Comparison of ENCODE assay signal across 7 cellular contexts in the genomic region with DNA sequence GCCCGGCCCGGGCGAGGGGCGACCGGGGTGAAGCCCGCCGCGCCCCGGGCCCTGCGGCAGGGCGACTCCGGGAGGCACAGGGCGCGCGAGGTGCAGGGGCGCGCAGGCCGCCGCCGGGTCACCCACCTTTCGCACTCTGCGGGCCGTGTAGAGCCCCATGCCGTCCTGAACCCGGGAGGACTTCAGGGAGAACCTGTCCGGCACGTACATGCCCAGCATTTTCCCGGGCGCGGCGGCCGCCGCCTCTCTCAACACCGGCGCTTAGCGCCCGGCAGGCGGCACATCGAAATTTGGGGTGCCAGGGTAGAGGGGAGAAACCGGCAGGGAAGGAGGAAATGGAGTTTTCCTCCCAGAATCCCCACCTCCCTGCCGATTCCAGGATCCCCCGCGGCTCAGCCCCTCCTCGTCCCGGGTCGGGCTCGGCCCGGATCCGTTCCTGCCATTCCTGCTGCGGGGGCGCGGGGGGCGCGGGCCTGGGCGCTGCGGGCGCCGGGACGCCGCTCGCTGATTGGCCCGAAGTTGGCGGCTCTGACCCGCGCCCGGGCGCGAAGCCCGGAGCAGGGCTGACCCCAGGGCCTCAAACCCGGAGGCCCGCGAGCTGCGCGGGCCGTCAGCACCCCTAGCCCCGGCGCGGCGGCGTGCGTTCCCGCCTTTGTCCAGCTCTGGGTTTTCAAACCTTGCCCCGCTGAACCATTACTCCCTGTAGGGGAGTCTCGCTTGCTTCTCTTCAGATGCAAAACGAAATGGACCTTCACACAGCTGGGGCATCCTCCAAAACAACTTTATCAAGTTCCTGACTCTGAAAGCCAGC. TPM values are rescaled to one million over a fixed set of nuclear protein-coding genes. Genes with fewer than 3 reads are reported as not detected.
DNase-seq lines count a peak whose midpoint lies in the region; ATAC-seq and TF ChIP-seq lines count a peak whose summit lies in the region.

A gene (minus strand): TSS at position 337 of the 811 bp plus-strand sequence. CDS start 118 bp downstream, at position 219.

- peak; percentile 38 for DNase-seq in GM20000 (ENCODE audit: low spot score)
- peak in 1 of 2 experiments; percentile 5 for DNase-seq in PC-9
- peak; percentile 78 for DNase-seq in Right ventricle myocardium superior
- no peak for DNase-seq in vagina (ENCODE audit: extremely low spot score in 2 of 2)

- no TSS peak for BruUV-seq in PC-9 (replicated peaks; lab: Mats Ljungman, UMichigan)

- H3K27me3 ChIP-seq in PC-9 (ENCODE audit: insufficient read depth, low read depth): no peaks in the 10 kb centered on the region
- peaks cover 61% of the 10 kb centered on the region for H3K27me3 ChIP-seq in neutrophil
- H3K27me3 ChIP-seq in vagina: no peaks in the 10 kb centered on the region

- H3K79me2 ChIP-seq in PC-9 (ENCODE audit: low read depth): no peaks in the 10 kb centered on the region

- intact Hi-C loops in PC-9 (cut with micrococcal nuclease; ENCODE audit: unreplicated experiment): no loop called here
- intact Hi-C loops in Right ventricle myocardium superior (cut with DNase I): loop anchor here (5.0 to 10.0 kb wide), 2 partner anchors 152 to 205 kb away; a partner anchor contains a TSS
- intact Hi-C loops in vagina (cut with DNase I): no loop called here

- H3K36me3 ChIP-seq in PC-9 (ENCODE audit: low read depth) (no peaks in the 10 kb centered on the region), neutrophil (no peaks in the 10 kb centered on the region), vagina (no peaks in the 10 kb centered on the region)

- H3K27ac ChIP-seq in PC-9: no peak within 1 kb of the TSS
- H3K27ac ChIP-seq in adipose tissue (ENCODE audit: low read depth, low read length): peak within 1 kb of the TSS; percentile 66
- H3K27ac ChIP-seq in neutrophil: no peak within 1 kb of the TSS
- peak within 1 kb of the TSS; percentile 78 for H3K27ac ChIP-seq in vagina

- TF ChIP-seq CTCF in GM20000 (IDR thresholded peaks at IDR 0.05; ENCODE audit: extremely low read depth, missing control alignments) (no peak), PC-9 (conservative IDR thresholded peaks at IDR 0.05) (no peak), neutrophil (IDR thresholded peaks at IDR 0.05) (no peak), vagina (IDR thresholded peaks at IDR 0.05) (no peak)

- H3K4me2 ChIP-seq in PC-9: peak within 1 kb of the TSS; percentile 63

- H4K20me1 ChIP-seq in PC-9 (ENCODE audit: insufficient read depth): no peaks in the 10 kb centered on the region

- 0 to 1% (median 1%) methylated on average over 69 to 85 of the region's 85 CpGs for WGBS in adipose tissue, 3 donors

- H3K4me3 ChIP-seq in PC-9 (peak within 1 kb of the TSS; percentile 51), neutrophil (ENCODE audit: low read depth in 1 of 2, low read length in 1 of 2) (peak within 1 kb of the TSS; percentile 53 to 58), vagina (peak within 1 kb of the TSS; percentile 66 to 95)

- H3F3A ChIP-seq in PC-9 (ENCODE audit: insufficient read depth, low read depth): no peaks in the 10 kb centered on the region

- POLR2A ChIA-PET in PC-9 (lab: Charles Lee; ENCODE audit: unreplicated experiment): no interaction called here

- peak within 1 kb of the TSS; percentile 76 for H2AFZ ChIP-seq in PC-9

- ATAC-seq in Right ventricle myocardium superior (ENCODE audit: poor library complexity) (peak; percentile 82), HG03565 (IDR thresholded peaks at IDR 0.05; ENCODE audit: unreplicated experiment) (no peak)

- H3K9me3 ChIP-seq in PC-9 (ENCODE audit: insufficient read depth, low read depth) (no peaks in the 10 kb centered on the region), neutrophil (no peaks in the 10 kb centered on the region), vagina (no peaks in the 10 kb centered on the region)

- H3K9me2 ChIP-seq in PC-9 (ENCODE audit: insufficient read depth): no peaks in the 10 kb centered on the region

- CTCF ChIA-PET in PC-9 (lab: Charles Lee): no interaction called here

- no peaks in the 10 kb centered on the region for H3K4me1 ChIP-seq in PC-9 (replicated peaks; ENCODE audit: insufficient read depth)
- H3K4me1 ChIP-seq in neutrophil (ENCODE audit: control insufficient read depth in 1 of 2, insufficient read depth in 1 of 2, low read depth in 1 of 2, low read length in 1 of 2): peaks cover 8 to 17% of the 10 kb centered on the region in 2 experiments
- H3K4me1 ChIP-seq in vagina: peaks cover 27% of the 10 kb centered on the region

- TF ChIP-seq POLR2A in vagina (IDR thresholded peaks at IDR 0.05): no peak

RNA-seq across cellular contexts. Expression of the gene that starts here (rescaled TPM):
- total RNA-seq in PC-9 (2021) (0.85 and 0.90 TPM in 2 replicates), Right ventricle myocardium superior (8.0 TPM), vagina (15.2 TPM)
- polyA plus RNA-seq in adipose tissue: 1 to 10 TPM; 2.0 to 5.1 (median 3.0) TPM

Comparison
In these comparisons a context has a peak if more than half of its experiments do, and no peak if none do; other contexts are left out.
1. DNase-seq: peak in GM20000 (single experiment) and Right ventricle myocardium superior (single experiment); none in vagina (0 of 2).
2. H3K27ac ChIP-seq: peak in adipose tissue (single experiment) and vagina (single experiment); none in PC-9 (single experiment) and neutrophil (single experiment).
3. Peak in every context shown above with its lines, with median percentiles within 50 percentile points of each other: H3K4me3 ChIP-seq.